1 cellular context compared by ENCODE assay signal in the genomic region with DNA sequence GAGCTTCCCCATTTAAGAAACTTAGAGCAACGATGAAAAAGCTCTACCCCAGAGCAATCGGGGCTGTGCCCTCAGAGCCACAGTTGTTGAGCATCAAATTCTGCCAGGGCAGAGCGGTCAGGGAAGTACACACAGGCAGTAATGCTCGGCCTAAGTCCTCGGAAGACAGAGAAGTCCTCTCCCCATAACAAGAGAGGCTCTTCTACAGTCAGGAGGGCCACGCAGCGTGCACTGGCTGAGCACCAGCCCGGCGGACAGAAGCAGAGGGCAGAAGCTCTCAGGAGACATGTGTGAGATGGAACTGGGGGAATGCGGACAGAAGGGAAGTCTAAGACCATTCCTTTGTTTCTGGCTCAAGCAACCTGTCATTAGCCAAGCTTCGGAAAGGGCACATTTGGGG.
TF ChIP-seq lines count a peak whose summit lies in the region.

No MANE protein-coding gene starts in this region.

TF ChIP-seq in IMR-90, 13 proteins besides CTCF, POLR2A, EP300 and RAD21 (continued from another document):
- TF ChIP-seq MXI1 (IDR thresholded peaks at IDR 0.05; ENCODE audit: borderline replicate concordance, low read depth, low read length) (no peak), NFE2L2 (IDR thresholded peaks at IDR 0.05; ENCODE audit: low read depth, low read length) (no peak), CHD1 (IDR thresholded peaks at IDR 0.05; ENCODE audit: low read depth, low read length) (no peak), MAFK (IDR thresholded peaks at IDR 0.05; ENCODE audit: low read depth, low read length) (no peak), MAZ (IDR thresholded peaks at IDR 0.05; ENCODE audit: borderline replicate concordance, low read depth, low read length) (no peak), RCOR1 (IDR thresholded peaks at IDR 0.05; ENCODE audit: insufficient replicate concordance, low read length) (no peak), SMC3 (IDR thresholded peaks at IDR 0.05; ENCODE audit: low read depth, low read length) (no peak), CEBPB (IDR thresholded peaks at IDR 0.05; ENCODE audit: low read depth, low read length) (no peak)
- TF ChIP-seq, protein P1, sequence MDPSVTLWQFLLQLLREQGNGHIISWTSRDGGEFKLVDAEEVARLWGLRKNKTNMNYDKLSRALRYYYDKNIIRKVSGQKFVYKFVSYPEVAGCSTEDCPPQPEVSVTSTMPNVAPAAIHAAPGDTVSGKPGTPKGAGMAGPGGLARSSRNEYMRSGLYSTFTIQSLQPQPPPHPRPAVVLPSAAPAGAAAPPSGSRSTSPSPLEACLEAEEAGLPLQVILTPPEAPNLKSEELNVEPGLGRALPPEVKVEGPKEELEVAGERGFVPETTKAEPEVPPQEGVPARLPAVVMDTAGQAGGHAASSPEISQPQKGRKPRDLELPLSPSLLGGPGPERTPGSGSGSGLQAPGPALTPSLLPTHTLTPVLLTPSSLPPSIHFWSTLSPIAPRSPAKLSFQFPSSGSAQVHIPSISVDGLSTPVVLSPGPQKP (IDR thresholded peaks at IDR 0.05; ENCODE audit: borderline replicate concordance, low read depth, low read length): no peak
- TF ChIP-seq, protein P2, sequence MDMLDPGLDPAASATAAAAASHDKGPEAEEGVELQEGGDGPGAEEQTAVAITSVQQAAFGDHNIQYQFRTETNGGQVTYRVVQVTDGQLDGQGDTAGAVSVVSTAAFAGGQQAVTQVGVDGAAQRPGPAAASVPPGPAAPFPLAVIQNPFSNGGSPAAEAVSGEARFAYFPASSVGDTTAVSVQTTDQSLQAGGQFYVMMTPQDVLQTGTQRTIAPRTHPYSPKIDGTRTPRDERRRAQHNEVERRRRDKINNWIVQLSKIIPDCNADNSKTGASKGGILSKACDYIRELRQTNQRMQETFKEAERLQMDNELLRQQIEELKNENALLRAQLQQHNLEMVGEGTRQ (IDR thresholded peaks at IDR 0.05; ENCODE audit: low read depth, low read length): no peak
TF ChIP-seq in IMR-90: peak in this region for 0.
